10 cellular contexts compared by ENCODE assay signal in genomic region chr1:58882322-58882951, GRCh38.
A peak's percentile ranks its signal among the peaks of the same experiment; 100 is the strongest.
DNase-seq lines count a peak whose midpoint lies in the region; ATAC-seq and TF ChIP-seq lines count a peak whose summit lies in the region.
"Had no signal": no experiment of that assay in that cellular context is flagged by ENCODE, and none has a peak within 500 bp of the region (broad histone marks: within the 10 kb centered on the region; RNA-seq: fewer than 3 reads in every experiment).

No MANE protein-coding gene starts in this region.

- no peak overlapping the region for H2AFZ ChIP-seq in trophoblast cell (ENCODE audit: insufficient read depth, low read length, poor library complexity)

- no TSS peak for BruUV-seq in Panc1 (replicated peaks; lab: Mats Ljungman, UMichigan)

- peaks cover 13 to 47% of the 10 kb centered on the region in 2 donors for H3K4me1 Mint-ChIP-seq in stimulated activated naive B cell treated with anti-CD40 and anti-IgM and Interleukin-4, amounts not matched to agents 10 μg/mL and 1 μg/mL and 100 μg/mL, for 72 hours

- no peak overlapping the region for H3K18ac ChIP-seq in trophoblast cell (ENCODE audit: low read length)

- H3K9ac ChIP-seq in trophoblast cell (ENCODE audit: low read length) = no peak overlapping the region

- DNase-seq in NCI-H1092 treated with DMSO at 0.1 percent for 48 hours (lab: John Stamatoyannopoulos, UW) = peak; percentile 40
- DNase-seq in NCI-H1092 (lab: John Stamatoyannopoulos, UW) = no peak
- no peak for DNase-seq in Panc1 (ENCODE audit: low read depth, low spot score)
- peak in 2 of 3 donors; percentile 35 to 39 for DNase-seq in right cardiac atrium
- DNase-seq in stimulated activated naive B cell treated with anti-CD40 and anti-IgM and Interleukin-4, amounts not matched to agents 10 μg/mL and 1 μg/mL and 100 μg/mL, for 72 hours = no peak
- no peak for DNase-seq in stimulated activated CD4-positive, alpha-beta T cell treated with anti-CD3 and anti-CD28 coated beads, Interleukin-4, amount 100 ng/mL, for 1 hour
- DNase-seq in trophoblast cell = no peak

- H2BK12ac ChIP-seq in trophoblast cell (ENCODE audit: low read length) = no peak overlapping the region

- no peaks in the 10 kb centered on the region for H3K27me3 ChIP-seq in Panc1 (ENCODE audit: control insufficient read depth, insufficient read depth, low read length)
- H3K27me3 ChIP-seq in right cardiac atrium (ENCODE audit: control insufficient read depth, insufficient read depth) = no peaks in the 10 kb centered on the region
- H3K27me3 ChIP-seq in trophoblast cell (ENCODE audit: insufficient read depth, low read length) = no peaks in the 10 kb centered on the region
- H3K27me3 ChIP-seq: pancreas, vagina had no signal

- H3K27me3 Mint-ChIP-seq in stimulated activated naive B cell treated with anti-CD40 and anti-IgM and Interleukin-4, amounts not matched to agents 10 μg/mL and 1 μg/mL and 100 μg/mL, for 72 hours = peaks cover 0 to 6% of the 10 kb centered on the region in 2 donors

- ATAC-seq in Panc1 (no peak), right cardiac atrium (no peak), HG03354 (IDR thresholded peaks at IDR 0.05; ENCODE audit: poor library complexity, severe bottlenecking, unreplicated experiment) (no peak)
- no peak for ATAC-seq in stimulated activated naive B cell treated with anti-CD40 and anti-IgM and Interleukin-4, amounts not matched to agents 10 μg/mL and 1 μg/mL and 100 μg/mL, for 72 hours (replicated peaks)

- H2BK5ac ChIP-seq in trophoblast cell (ENCODE audit: low read depth, low read length, poor library complexity) = no peak overlapping the region

- CTCF ChIA-PET in Panc1 (lab: Charles Lee) = no interaction called here

- no peak overlapping the region for H3K4ac ChIP-seq in trophoblast cell (ENCODE audit: low read depth, low read length)

- peaks cover 2% of the 10 kb centered on the region for H3K79me1 ChIP-seq in trophoblast cell (ENCODE audit: low read length)

- H3K4me3 ChIP-seq in Panc1 (ENCODE audit: low read depth in 2 of 2, low read length in 2 of 2) (no peak overlapping the region), right cardiac atrium (ENCODE audit: low read length) (no peak overlapping the region), trophoblast cell (ENCODE audit: low read depth, low read length) (no peak overlapping the region)
- H3K4me3 ChIP-seq: pancreas, vagina had no signal

- H3K36me3 Mint-ChIP-seq in stimulated activated naive B cell treated with anti-CD40 and anti-IgM and Interleukin-4, amounts not matched to agents 10 μg/mL and 1 μg/mL and 100 μg/mL, for 72 hours = no peaks in the 10 kb centered on the region

- H3K9me3 Mint-ChIP-seq in stimulated activated naive B cell treated with anti-CD40 and anti-IgM and Interleukin-4, amounts not matched to agents 10 μg/mL and 1 μg/mL and 100 μg/mL, for 72 hours = peaks cover 0 to 1% of the 10 kb centered on the region in 2 donors

- intact Hi-C loops in Panc1 (cut with micrococcal nuclease; ENCODE audit: unreplicated experiment) (no loop called here), right cardiac atrium (cut with DNase I) (loop anchor here in 2 of 4 donors (10.0 kb wide), 1 partner anchor 68 kb away; no protein-coding TSS in a partner anchor)

- H3K4me3 Mint-ChIP-seq in stimulated activated naive B cell treated with anti-CD40 and anti-IgM and Interleukin-4, amounts not matched to agents 10 μg/mL and 1 μg/mL and 100 μg/mL, for 72 hours = no peak overlapping the region

- no peaks in the 10 kb centered on the region for H3K79me2 ChIP-seq in trophoblast cell (ENCODE audit: control insufficient read depth, insufficient read depth, low read length, poor library complexity)

- H4K91ac ChIP-seq in trophoblast cell (ENCODE audit: low read depth, low read length) = no peak overlapping the region

- in situ Hi-C loops in Panc1 (cut with HindIII; ENCODE audit: low pct_unique_long_range_greater_than_20kb, low sequenced_read_pairs) = no loop called here

- TF ChIP-seq CTCF in Panc1 (IDR thresholded peaks at IDR 0.05) = no peak

- H4K8ac ChIP-seq in trophoblast cell (ENCODE audit: low read depth, low read length) = no peak overlapping the region

- peak overlapping the region; percentile 28 for H3K27ac Mint-ChIP-seq in stimulated activated naive B cell treated with anti-CD40 and anti-IgM and Interleukin-4, amounts not matched to agents 10 μg/mL and 1 μg/mL and 100 μg/mL, for 72 hours

- H3K4me1 ChIP-seq in Panc1 (ENCODE audit: control insufficient read depth, insufficient read depth, low read length) = peaks cover 45% of the 10 kb centered on the region
- H3K4me1 ChIP-seq in right cardiac atrium (ENCODE audit: control insufficient read depth, insufficient read depth, low read length) = peaks cover 30% of the 10 kb centered on the region
- H3K4me1 ChIP-seq in trophoblast cell (ENCODE audit: control insufficient read depth in 1 of 2, insufficient read depth in 2 of 2, low read length in 2 of 2) = peaks cover 5 to 12% of the 10 kb centered on the region in 2 experiments

- H2AK5ac ChIP-seq in trophoblast cell (ENCODE audit: low read length) = no peak overlapping the region

- no peak overlapping the region for H2BK120ac ChIP-seq in trophoblast cell (ENCODE audit: insufficient read depth, low read length, poor library complexity)

- H3K4me2 ChIP-seq in trophoblast cell (ENCODE audit: low read length) = no peak overlapping the region

- no peak overlapping the region for H3K23ac ChIP-seq in trophoblast cell (ENCODE audit: low read length)

- WGBS in right cardiac atrium = 87% methylated on average over 12 of the region's 12 CpGs
- no CpG with 5 or more reads among the region's 12 CpGs for WGBS in trophoblast cell (ENCODE audit: extremely low coverage, insufficient coverage, insufficient read length)

- H4K12ac ChIP-seq in trophoblast cell (ENCODE audit: low read depth, low read length) = no peak overlapping the region

- peaks cover 2% of the 10 kb centered on the region; the same call in 1 of the 2 replicates for H3K9me3 ChIP-seq in Panc1 (ENCODE audit: control insufficient read depth, insufficient read depth, low read depth, low read length)
- H3K9me3 ChIP-seq in right cardiac atrium (ENCODE audit: control insufficient read depth, low read length) = no peaks in the 10 kb centered on the region
- H3K9me3 ChIP-seq in trophoblast cell (ENCODE audit: insufficient read depth, low read depth, low read length) = no peaks in the 10 kb centered on the region
- H3K9me3 ChIP-seq: pancreas, vagina had no signal

- POLR2A ChIA-PET in Panc1 (lab: Charles Lee) = interaction anchor here (1.1 kb wide), 1 partner anchor 99 kb away, joined by 3 read pairs; the partner anchor contains the start of gene JUN

- H3K36me3 ChIP-seq in Panc1 (ENCODE audit: control insufficient read depth, insufficient read depth, low read length) = no peaks in the 10 kb centered on the region
- H3K36me3 ChIP-seq in trophoblast cell (ENCODE audit: control insufficient read depth in 1 of 2, insufficient read depth in 2 of 2, low read length in 2 of 2) = no peaks in the 10 kb centered on the region
- H3K36me3 ChIP-seq: pancreas, vagina had no signal

- H3K14ac ChIP-seq in trophoblast cell (ENCODE audit: low read length) = no peak overlapping the region

- peak overlapping the region; percentile 81 for H3K27ac ChIP-seq in Panc1 (ENCODE audit: low read length)
- no peak overlapping the region for H3K27ac ChIP-seq in right cardiac atrium (ENCODE audit: low read length)
- H3K27ac ChIP-seq in trophoblast cell (ENCODE audit: low read depth, low read length) = no peak overlapping the region
- H3K27ac ChIP-seq: vagina had no signal

Comparison
In these comparisons a context has a peak if more than half of its experiments do, and no peak if none do; other contexts are left out.
1. DNase-seq: peak in NCI-H1092 treated with DMSO at 0.1 percent for 48 hours (single experiment) and right cardiac atrium (2 of 3); none in NCI-H1092 (single experiment), Panc1 (single experiment), stimulated activated naive B cell treated with anti-CD40 and anti-IgM and Interleukin-4, amounts not matched to agents 10 μg/mL and 1 μg/mL and 100 μg/mL, for 72 hours (single experiment), stimulated activated CD4-positive, alpha-beta T cell treated with anti-CD3 and anti-CD28 coated beads, Interleukin-4, amount 100 ng/mL, for 1 hour (single experiment) and trophoblast cell (0 of 2).